Comparison of ENCODE assay signal across 1 cellular context in the genomic region with DNA sequence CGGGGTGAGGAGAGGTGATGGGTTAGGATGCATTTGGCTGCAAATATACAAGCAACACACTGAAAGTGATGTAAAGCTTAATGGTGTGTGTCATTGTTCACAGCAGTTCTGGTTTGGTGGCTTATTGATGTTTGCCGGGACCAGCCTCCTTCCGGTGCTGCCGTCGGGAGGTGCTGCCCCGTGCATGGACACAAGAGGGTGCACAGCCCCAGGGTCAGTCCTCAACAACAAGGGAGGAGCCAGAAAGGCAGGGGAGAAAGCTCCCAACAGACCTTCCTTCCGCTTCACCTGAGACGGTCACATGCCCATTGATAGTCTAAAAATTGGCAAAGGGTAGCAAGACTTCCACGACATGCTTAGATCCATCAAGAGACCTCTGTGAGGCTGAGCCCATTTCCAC.
TF ChIP-seq lines count a peak whose summit lies in the region.

No MANE protein-coding gene starts in this region.

TF ChIP-seq in K562, 482 proteins besides CTCF, POLR2A, EP300 and RAD21 (continued from another document and continues in another):
- TF ChIP-seq MGA (IDR thresholded peaks at IDR 0.05) (no peak), ZKSCAN1 (IDR thresholded peaks at IDR 0.05; ENCODE audit: low read depth, low read length) (peak; percentile 62; the same call in 1 of the 2 replicates), SMAD1 (IDR thresholded peaks at IDR 0.05; ENCODE audit: low read depth, low read length, partially characterized antibody) (no peak), MAZ (CRISPR knock-in tag; conservative IDR thresholded peaks at IDR 0.05 in 1 of 2, IDR thresholded peaks at IDR 0.05 in 1 of 2) (0 out of 4 replicates have a peak, but pooled peaks of 1 of the 2 experiments have one; percentile 29), E2F4 (CRISPR knock-in tag; IDR thresholded peaks at IDR 0.05; ENCODE audit: low read depth) (no peak), IRF9 (tag; IDR thresholded peaks at IDR 0.05) (no peak), ZNF586 (CRISPR knock-in tag; conservative IDR thresholded peaks at IDR 0.05) (no peak), L3MBTL2 (IDR thresholded peaks at IDR 0.05) (0 out of 2 replicates have a peak, but pooled peaks have one; percentile 20), HOMEZ (CRISPR knock-in tag; IDR thresholded peaks at IDR 0.05) (no peak), FOXK2 (conservative IDR thresholded peaks at IDR 0.05 in 1 of 2, IDR thresholded peaks at IDR 0.05 in 1 of 2; ENCODE audit: low read depth in 2 of 2) (peak; percentile 51 to 81), ZNF197 (CRISPR knock-in tag; IDR thresholded peaks at IDR 0.05; ENCODE audit: low read depth) (no peak), KLF13 (tag; IDR thresholded peaks at IDR 0.05; ENCODE audit: borderline replicate concordance, low read depth) (no peak), NFIC (IDR thresholded peaks at IDR 0.05) (peak; percentile 7; the same call in 1 of the 2 replicates), CBFA2T3 (IDR thresholded peaks at IDR 0.05) (no peak), C11orf30 (IDR thresholded peaks at IDR 0.05; ENCODE audit: low read depth) (no peak), RAD51 (IDR thresholded peaks at IDR 0.05; ENCODE audit: borderline replicate concordance, low read depth) (peak; percentile 48; the same call in 1 of the 2 replicates), TSC22D4 (tag; IDR thresholded peaks at IDR 0.05) (no peak), MEF2A (IDR thresholded peaks at IDR 0.05; ENCODE audit: control insufficient read depth, low read depth, low read length) (no peak), ZBTB7A (IDR thresholded peaks at IDR 0.05; ENCODE audit: borderline replicate concordance, control insufficient read depth, low read depth, low read length) (no peak), CREBBP (IDR thresholded peaks at IDR 0.05; ENCODE audit: low read depth, low read length) (no peak), CREM (IDR thresholded peaks at IDR 0.05; ENCODE audit: low read depth) (peak; percentile 22; the same call in 1 of the 2 replicates), YY1 (IDR thresholded peaks at IDR 0.05; ENCODE audit: borderline replicate concordance in 1 of 3, control insufficient read depth in 1 of 3, extremely low read depth in 1 of 3, insufficient read depth in 3 of 3, insufficient read length in 1 of 3, insufficient replicate concordance in 2 of 3, low read depth in 1 of 3, low read length in 2 of 3) (peak in 1 of 3 experiments; percentile 22), ZNF354B (CRISPR knock-in tag; IDR thresholded peaks at IDR 0.05) (no peak), USF1 (CRISPR knock-in tag; IDR thresholded peaks at IDR 0.05) (peak; percentile 58), ETV1 (tag; conservative IDR thresholded peaks at IDR 0.05; ENCODE audit: low read depth) (peak; percentile 77)
- TF ChIP-seq, protein P1, sequence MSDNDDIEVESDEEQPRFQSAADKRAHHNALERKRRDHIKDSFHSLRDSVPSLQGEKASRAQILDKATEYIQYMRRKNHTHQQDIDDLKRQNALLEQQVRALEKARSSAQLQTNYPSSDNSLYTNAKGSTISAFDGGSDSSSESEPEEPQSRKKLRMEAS (CRISPR knock-in tag; IDR thresholded peaks at IDR 0.05), result no peak
- TF ChIP-seq, protein P2, sequence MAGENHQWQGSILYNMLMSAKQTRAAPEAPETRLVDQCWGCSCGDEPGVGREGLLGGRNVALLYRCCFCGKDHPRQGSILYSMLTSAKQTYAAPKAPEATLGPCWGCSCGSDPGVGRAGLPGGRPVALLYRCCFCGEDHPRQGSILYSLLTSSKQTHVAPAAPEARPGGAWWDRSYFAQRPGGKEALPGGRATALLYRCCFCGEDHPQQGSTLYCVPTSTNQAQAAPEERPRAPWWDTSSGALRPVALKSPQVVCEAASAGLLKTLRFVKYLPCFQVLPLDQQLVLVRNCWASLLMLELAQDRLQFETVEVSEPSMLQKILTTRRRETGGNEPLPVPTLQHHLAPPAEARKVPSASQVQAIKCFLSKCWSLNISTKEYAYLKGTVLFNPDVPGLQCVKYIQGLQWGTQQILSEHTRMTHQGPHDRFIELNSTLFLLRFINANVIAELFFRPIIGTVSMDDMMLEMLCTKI (IDR thresholded peaks at IDR 0.05; ENCODE audit: partially characterized antibody), result no peak
- TF ChIP-seq, protein P3, sequence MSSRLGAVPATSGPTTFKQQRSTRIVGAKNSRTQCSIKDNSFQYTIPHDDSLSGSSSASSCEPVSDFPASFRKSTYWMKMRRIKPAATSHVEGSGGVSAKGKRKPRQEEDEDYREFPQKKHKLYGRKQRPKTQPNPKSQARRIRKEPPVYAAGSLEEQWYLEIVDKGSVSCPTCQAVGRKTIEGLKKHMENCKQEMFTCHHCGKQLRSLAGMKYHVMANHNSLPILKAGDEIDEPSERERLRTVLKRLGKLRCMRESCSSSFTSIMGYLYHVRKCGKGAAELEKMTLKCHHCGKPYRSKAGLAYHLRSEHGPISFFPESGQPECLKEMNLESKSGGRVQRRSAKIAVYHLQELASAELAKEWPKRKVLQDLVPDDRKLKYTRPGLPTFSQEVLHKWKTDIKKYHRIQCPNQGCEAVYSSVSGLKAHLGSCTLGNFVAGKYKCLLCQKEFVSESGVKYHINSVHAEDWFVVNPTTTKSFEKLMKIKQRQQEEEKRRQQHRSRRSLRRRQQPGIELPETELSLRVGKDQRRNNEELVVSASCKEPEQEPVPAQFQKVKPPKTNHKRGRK (tag; IDR thresholded peaks at IDR 0.05), result no peak
- TF ChIP-seq, protein P4, sequence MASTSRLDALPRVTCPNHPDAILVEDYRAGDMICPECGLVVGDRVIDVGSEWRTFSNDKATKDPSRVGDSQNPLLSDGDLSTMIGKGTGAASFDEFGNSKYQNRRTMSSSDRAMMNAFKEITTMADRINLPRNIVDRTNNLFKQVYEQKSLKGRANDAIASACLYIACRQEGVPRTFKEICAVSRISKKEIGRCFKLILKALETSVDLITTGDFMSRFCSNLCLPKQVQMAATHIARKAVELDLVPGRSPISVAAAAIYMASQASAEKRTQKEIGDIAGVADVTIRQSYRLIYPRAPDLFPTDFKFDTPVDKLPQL (IDR thresholded peaks at IDR 0.05; ENCODE audit: extremely low read depth, insufficient read length), result no peak
- TF ChIP-seq, protein P5, sequence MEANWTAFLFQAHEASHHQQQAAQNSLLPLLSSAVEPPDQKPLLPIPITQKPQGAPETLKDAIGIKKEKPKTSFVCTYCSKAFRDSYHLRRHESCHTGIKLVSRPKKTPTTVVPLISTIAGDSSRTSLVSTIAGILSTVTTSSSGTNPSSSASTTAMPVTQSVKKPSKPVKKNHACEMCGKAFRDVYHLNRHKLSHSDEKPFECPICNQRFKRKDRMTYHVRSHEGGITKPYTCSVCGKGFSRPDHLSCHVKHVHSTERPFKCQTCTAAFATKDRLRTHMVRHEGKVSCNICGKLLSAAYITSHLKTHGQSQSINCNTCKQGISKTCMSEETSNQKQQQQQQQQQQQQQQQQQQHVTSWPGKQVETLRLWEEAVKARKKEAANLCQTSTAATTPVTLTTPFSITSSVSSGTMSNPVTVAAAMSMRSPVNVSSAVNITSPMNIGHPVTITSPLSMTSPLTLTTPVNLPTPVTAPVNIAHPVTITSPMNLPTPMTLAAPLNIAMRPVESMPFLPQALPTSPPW (CRISPR knock-in tag; IDR thresholded peaks at IDR 0.05), result no peak
